Comparison of ENCODE assay signal across 10 cellular contexts in genomic region chr22:46107089-46107664, GRCh38. TPM values are rescaled to one million over a fixed set of nuclear protein-coding genes. Genes with fewer than 3 reads are reported as not detected.
DNase-seq lines count a peak whose midpoint lies in the region; ATAC-seq, FAIRE-seq and TF ChIP-seq lines count a peak whose summit lies in the region.
"Had no signal": no experiment of that assay in that cellular context is flagged by ENCODE, and none has a peak within 500 bp of the region (broad histone marks: within the 10 kb centered on the region; RNA-seq: fewer than 3 reads in every experiment).

No MANE protein-coding gene starts in this region.

- peaks cover 93% of the 10 kb centered on the region for H3K79me2 ChIP-seq in fibroblast of lung (ENCODE audit: control insufficient read depth, insufficient read depth, low read length)
- no peaks in the 10 kb centered on the region for H3K79me2 ChIP-seq in smooth muscle cell (ENCODE audit: low read depth)

- H3K4me1 Mint-ChIP-seq in Calu3 (ENCODE audit: low read depth, unreplicated experiment): peaks cover 42% of the 10 kb centered on the region
- H3K4me1 Mint-ChIP-seq in stimulated activated memory B cell treated with anti-CD40 and anti-IgM and Interleukin-4, amounts not matched to agents 10 μg/mL and 1 μg/mL and 100 μg/mL, for 72 hours: no peaks in the 10 kb centered on the region

- no peak overlapping the region for H2AFZ ChIP-seq in fibroblast of lung (ENCODE audit: low read length)
- H2AFZ ChIP-seq in smooth muscle cell (ENCODE audit: low read depth): no peak overlapping the region

- no TSS peak for BruUV-seq in Calu3 (replicated peaks; lab: Mats Ljungman, UMichigan)

- H3K27me3 ChIP-seq in fibroblast of lung (ENCODE audit: control insufficient read depth, insufficient read depth, low read length) (no peaks in the 10 kb centered on the region), pancreas (no peaks in the 10 kb centered on the region), smooth muscle cell (ENCODE audit: low read depth) (no peaks in the 10 kb centered on the region)

- intact Hi-C loops in Calu3 (cut with micrococcal nuclease; ENCODE audit: unreplicated experiment) (loop anchor here (10.0 kb wide), 1 partner anchor 52 kb away; no protein-coding TSS in a partner anchor), pancreas (cut with DNase I) (no loop called here)

- no peaks in the 10 kb centered on the region for H3K27me3 Mint-ChIP-seq in Calu3 (ENCODE audit: unreplicated experiment)
- no peaks in the 10 kb centered on the region for H3K27me3 Mint-ChIP-seq in stimulated activated memory B cell treated with anti-CD40 and anti-IgM and Interleukin-4, amounts not matched to agents 10 μg/mL and 1 μg/mL and 100 μg/mL, for 72 hours

- peak; percentile 59 to 70 (median 64) for ATAC-seq in pancreas
- no peak for ATAC-seq in stimulated activated memory B cell treated with anti-CD40 and anti-IgM and Interleukin-4, amounts not matched to agents 10 μg/mL and 1 μg/mL and 100 μg/mL, for 72 hours
- ATAC-seq: activated naive CD4-positive, alpha-beta T cell treated with anti-CD3 and anti-CD28 coated beads, Interleukin-2, amount 50 U/mL, for 72 hours; CD8-positive, alpha-beta T cell had no signal

- H3K4me1 ChIP-seq in fibroblast of lung (ENCODE audit: control insufficient read depth, extremely low read depth, insufficient read depth, low read length): peaks cover 71% of the 10 kb centered on the region
- peaks cover 71 to 78% (median 76%) of the 10 kb centered on the region in 3 donors for H3K4me1 ChIP-seq in pancreas
- peaks cover 3% of the 10 kb centered on the region for H3K4me1 ChIP-seq in smooth muscle cell (ENCODE audit: low read depth)

- peak overlapping the region; percentile 24 for H3K4me3 Mint-ChIP-seq in Calu3 (ENCODE audit: low read depth, unreplicated experiment)
- H3K4me3 Mint-ChIP-seq in stimulated activated memory B cell treated with anti-CD40 and anti-IgM and Interleukin-4, amounts not matched to agents 10 μg/mL and 1 μg/mL and 100 μg/mL, for 72 hours: no peak overlapping the region
- H3K4me3 Mint-ChIP-seq: CD8-positive, alpha-beta T cell had no signal

- H3K27ac ChIP-seq in fibroblast of lung (ENCODE audit: insufficient read depth, low read length): peak overlapping the region; percentile 51
- peak overlapping the region; percentile 89 to 94 (median 91) for H3K27ac ChIP-seq in pancreas
- no peak overlapping the region for H3K27ac ChIP-seq in smooth muscle cell (ENCODE audit: low read depth)

- DNase-seq in Calu3: no peak
- DNase-seq in NCI-H69 (lab: John Stamatoyannopoulos, UW): peak; percentile 96
- DNase-seq in fibroblast of lung (ENCODE audit: low read depth in 2 of 2): no peak
- peak; percentile 90 to 97 (median 93) for DNase-seq in pancreas
- DNase-seq in smooth muscle cell (lab: John Stamatoyannopoulos, UW; ENCODE audit: unreplicated experiment): no peak
- no peak for DNase-seq in SKM-1 (lab: John Stamatoyannopoulos, UW; ENCODE audit: unreplicated experiment)
- DNase-seq in SW 1271 (lab: John Stamatoyannopoulos, UW): no peak
- DNase-seq: CD8-positive, alpha-beta T cell had no signal

- no peak overlapping the region for H3K4me3 ChIP-seq in fibroblast of lung (replicated peaks in 1 of 4; ENCODE audit: control extremely low read depth in 1 of 4, insufficient read depth in 1 of 4, low read depth in 3 of 4, low read length in 4 of 4)
- H3K4me3 ChIP-seq in pancreas: peak overlapping the region in 1 of 4 donors; percentile 20
- H3K4me3 ChIP-seq in smooth muscle cell: no peak overlapping the region

- H3K36me3 ChIP-seq in fibroblast of lung (ENCODE audit: control insufficient read depth, insufficient read depth, low read length) (peaks cover 81% of the 10 kb centered on the region), pancreas (peaks cover 0 to 39% (median 22%) of the 10 kb centered on the region in 3 donors), smooth muscle cell (ENCODE audit: low read depth) (no peaks in the 10 kb centered on the region)

- H3K36me3 Mint-ChIP-seq in Calu3 (ENCODE audit: insufficient read depth, unreplicated experiment): peaks cover 96% of the 10 kb centered on the region
- no peaks in the 10 kb centered on the region for H3K36me3 Mint-ChIP-seq in stimulated activated memory B cell treated with anti-CD40 and anti-IgM and Interleukin-4, amounts not matched to agents 10 μg/mL and 1 μg/mL and 100 μg/mL, for 72 hours
- H3K36me3 Mint-ChIP-seq: activated naive CD4-positive, alpha-beta T cell treated with anti-CD3 and anti-CD28 coated beads, Interleukin-2, amount 50 U/mL, for 72 hours had no signal

- WGBS in pancreas, 2 donors: 7 to 9% methylated on average over 32 to 35 of the region's 35 CpGs
- 95% methylated on average over 35 of the region's 35 CpGs for WGBS in smooth muscle cell (ENCODE audit: low lambda C conversion rate)

- H3K4me2 ChIP-seq in fibroblast of lung (ENCODE audit: extremely low read depth, insufficient read depth, low read length): no peak overlapping the region
- no peak overlapping the region for H3K4me2 ChIP-seq in smooth muscle cell

- no peak for FAIRE-seq in pancreas (lab: Jason Lieb, UNC)

- no peaks in the 10 kb centered on the region for H3F3A ChIP-seq in smooth muscle cell (ENCODE audit: low read depth)

- TF ChIP-seq CTCF in Calu3 (IDR thresholded peaks at IDR 0.05; ENCODE audit: unreplicated experiment) (no peak), fibroblast of lung (conservative IDR thresholded peaks at IDR 0.05 in 1 of 2, IDR thresholded peaks at IDR 0.05 in 1 of 2; ENCODE audit: low read depth in 1 of 2, low read length in 2 of 2) (no peak), pancreas (IDR thresholded peaks at IDR 0.05) (no peak), smooth muscle cell (IDR thresholded peaks at IDR 0.05; ENCODE audit: borderline replicate concordance, insufficient read depth, poor library complexity, severe bottlenecking) (no peak)

- no peaks in the 10 kb centered on the region for H3K9me3 Mint-ChIP-seq in Calu3 (ENCODE audit: low read depth, unreplicated experiment)
- H3K9me3 Mint-ChIP-seq in stimulated activated memory B cell treated with anti-CD40 and anti-IgM and Interleukin-4, amounts not matched to agents 10 μg/mL and 1 μg/mL and 100 μg/mL, for 72 hours: no peaks in the 10 kb centered on the region
- H3K9me3 Mint-ChIP-seq: activated naive CD4-positive, alpha-beta T cell treated with anti-CD3 and anti-CD28 coated beads, Interleukin-2, amount 50 U/mL, for 72 hours; CD8-positive, alpha-beta T cell had no signal

- peak overlapping the region; percentile 90 for H3K27ac Mint-ChIP-seq in Calu3 (ENCODE audit: unreplicated experiment)
- H3K27ac Mint-ChIP-seq in stimulated activated memory B cell treated with anti-CD40 and anti-IgM and Interleukin-4, amounts not matched to agents 10 μg/mL and 1 μg/mL and 100 μg/mL, for 72 hours: no peak overlapping the region
- H3K27ac Mint-ChIP-seq: CD8-positive, alpha-beta T cell had no signal

- no peaks in the 10 kb centered on the region for H4K20me1 ChIP-seq in fibroblast of lung (ENCODE audit: control insufficient read depth, extremely low read depth, insufficient read depth, low read length)
- H4K20me1 ChIP-seq in smooth muscle cell (ENCODE audit: low read depth): no peaks in the 10 kb centered on the region

- H3K9me3 ChIP-seq in fibroblast of lung (ENCODE audit: control insufficient read depth, insufficient read depth, low read depth, low read length) (no peaks in the 10 kb centered on the region), pancreas (no peaks in the 10 kb centered on the region), smooth muscle cell (replicated peaks; ENCODE audit: low read depth) (no peaks in the 10 kb centered on the region)

- H3K9ac ChIP-seq in fibroblast of lung (ENCODE audit: insufficient read depth, low read length) (peak overlapping the region; percentile 45), smooth muscle cell (ENCODE audit: low read depth) (no peak overlapping the region)

- CTCF ChIA-PET in Calu3 (lab: Charles Lee): no interaction called here

RNA-seq across cellular contexts. Expression of gene PPARA, which starts 43.1 kb away (rescaled TPM):
- total RNA-seq in Calu3 (2022) (22.7 and 31.5 TPM in 2 replicates), fibroblast of lung (14.6 and 17.5 TPM in 2 replicates), pancreas (10 to 100 TPM; 13.8 to 24.5 (median 16.2) TPM), smooth muscle cell (13.7 and 18.0 TPM in 2 replicates)
- polyA plus RNA-seq in fibroblast of lung (7.9 and 10.2 TPM in 2 replicates), pancreas (1 to 10 TPM; 4.1 to 6.1 TPM), smooth muscle cell (8.8 and 9.2 TPM in 2 replicates)
- 5.4 and 7.3 TPM in 2 replicates for polyA plus RNA-seq in fibroblast of lung (2012)
- polyA minus RNA-seq in fibroblast of lung (ENCODE audit: low replicate concordance): 17.7 and 19.3 TPM in 2 replicates

Comparison
In these comparisons a context has a peak if more than half of its experiments do, and no peak if none do; other contexts are left out.
1. DNase-seq: peak in NCI-H69 (single experiment) and pancreas (6 of 6); none in Calu3 (single experiment), fibroblast of lung (0 of 2), smooth muscle cell (single experiment), SKM-1 (single experiment) and SW 1271 (0 of 2).